29 cellular contexts compared by ENCODE assay signal in genomic region chr19:23095406-23095805, GRCh38. TPM values are rescaled to one million over a fixed set of nuclear protein-coding genes. Genes with fewer than 3 reads are reported as not detected.
"Had no signal": no experiment of that assay in that cellular context is flagged by ENCODE, and none has a peak within 500 bp of the region (broad histone marks: within the 10 kb centered on the region; RNA-seq: fewer than 3 reads in every experiment).

No MANE protein-coding gene starts in this region.

- H3K27me3 ChIP-seq: brain microvascular endothelial cell, esophagus muscularis mucosa had no signal

- ATAC-seq: activated CD4-positive, CD25-positive, alpha-beta regulatory T cell treated with anti-CD3 and anti-CD28 coated beads, Interleukin-2, amount 50 U/mL, for 24 hours; activated CD8-positive, alpha-beta T cell treated with anti-CD3 and anti-CD28 coated beads, Interleukin-2, amount 10 ng/mL, durations not matched to agents 7 days and 5 days; activated T-cell treated with anti-CD3 and anti-CD28 coated beads, Interleukin-2, amount 50 U/mL, for 72 hours; effector memory CD8-positive, alpha-beta T cell; T-helper 17 cell had no signal

- H3K4me1 ChIP-seq: esophagus muscularis mucosa had no signal

- DNase-seq: activated B cell treated with CpG ODN at 0.5 μM for 24 hours; activated CD4-positive, alpha-beta memory T cell treated with anti-CD3 and anti-CD28 coated beads for 36 hours; activated CD4-positive, alpha-beta T cell treated with anti-CD3 and anti-CD28 coated beads, Interleukin-2, amount 10 ng/mL, durations not matched to agents 24 days and 14 days; activated CD8-positive, alpha-beta memory T cell treated with anti-CD3 and anti-CD28 coated beads, Interleukin-2, amount 50 U/mL, for 48 hours; activated CD8-positive, alpha-beta T cell treated with anti-CD3 and anti-CD28 coated beads, Interleukin-2, amount 10 ng/mL, durations not matched to agents 7 days and 5 days; activated gamma-delta T cell treated with Interleukin-2 at 50 U/mL for 16 hours; activated naive CD4-positive, alpha-beta T cell treated with anti-CD3 and anti-CD28 coated beads, Interleukin-2, amount 50 U/mL, for 16 hours; activated naive CD4-positive, alpha-beta T cell treated with Interleukin-2 at 50 U/mL for 16 hours; activated T-cell treated with anti-CD3 and anti-CD28 coated beads for 4 hours; activated T-cell treated with anti-CD3 and anti-CD28 coated beads, Interleukin-2, amount 50 U/mL, for 24 hours; activated T-cell treated with anti-CD3 and anti-CD28 coated beads, Interleukin-2, amount 50 U/mL, for 72 hours; amniotic stem cell; anterior cingulate cortex; brain microvascular endothelial cell; cortex of kidney; dermis blood vessel endothelial cell; effector CD4-positive, alpha-beta T cell; effector memory CD8-positive, alpha-beta T cell; foreskin fibroblast; head of caudate nucleus; T-helper 1 cell; T-helper 17 cell; T1000; WERI-Rb-1 had no signal

- H3K36me3 ChIP-seq: esophagus muscularis mucosa had no signal

- H3K27me3 Mint-ChIP-seq: activated B cell treated with CpG ODN at 0.5 μM for 24 hours; activated CD4-positive, alpha-beta memory T cell treated with anti-CD3 and anti-CD28 coated beads for 36 hours; activated CD4-positive, alpha-beta T cell treated with anti-CD3 and anti-CD28 coated beads, Interleukin-2, amount 10 ng/mL, durations not matched to agents 24 days and 14 days; activated naive CD8-positive, alpha-beta T cell; activated T-cell treated with anti-CD3 and anti-CD28 coated beads, Interleukin-2, amount 50 U/mL, for 24 hours; central memory CD8-positive, alpha-beta T cell; effector memory CD8-positive, alpha-beta T cell; T-helper 17 cell had no signal

- H3K4me1 Mint-ChIP-seq: activated B cell treated with CpG ODN at 0.5 μM for 24 hours; activated CD4-positive, alpha-beta T cell treated with anti-CD3 and anti-CD28 coated beads, Interleukin-2, amount 10 ng/mL, durations not matched to agents 24 days and 14 days; central memory CD8-positive, alpha-beta T cell; T-helper 17 cell had no signal

- H3K36me3 Mint-ChIP-seq: activated naive CD8-positive, alpha-beta T cell had no signal

- H3K4me3 Mint-ChIP-seq: activated B cell treated with CpG ODN at 0.5 μM for 24 hours; activated CD4-positive, alpha-beta memory T cell treated with anti-CD3 and anti-CD28 coated beads for 36 hours; activated CD4-positive, alpha-beta T cell treated with anti-CD3 and anti-CD28 coated beads, Interleukin-2, amount 10 ng/mL, durations not matched to agents 24 days and 14 days; activated CD8-positive, alpha-beta T cell treated with anti-CD3 and anti-CD28 coated beads, Interleukin-2, amount 10 ng/mL, durations not matched to agents 7 days and 5 days; activated naive CD8-positive, alpha-beta T cell; activated T-cell treated with anti-CD3 and anti-CD28 coated beads, Interleukin-2, amount 50 U/mL, for 24 hours; activated T-cell treated with anti-CD3 and anti-CD28 coated beads, Interleukin-2, amount 50 U/mL, for 72 hours; central memory CD8-positive, alpha-beta T cell; effector memory CD8-positive, alpha-beta T cell; T-helper 17 cell; T-helper 2 cell treated with Interferon-gamma antibody and Interleukin-4, amounts not matched to agents 5 μg/mL and 100 μg/mL, for 36 hours had no signal

- H3K27ac Mint-ChIP-seq: activated B cell treated with CpG ODN at 0.5 μM for 24 hours; activated CD4-positive, alpha-beta memory T cell treated with anti-CD3 and anti-CD28 coated beads for 36 hours; activated CD4-positive, alpha-beta T cell treated with anti-CD3 and anti-CD28 coated beads, Interleukin-2, amount 10 ng/mL, durations not matched to agents 24 days and 14 days; activated CD8-positive, alpha-beta T cell treated with anti-CD3 and anti-CD28 coated beads, Interleukin-2, amount 10 ng/mL, durations not matched to agents 7 days and 5 days; activated naive CD8-positive, alpha-beta T cell; activated T-cell treated with anti-CD3 and anti-CD28 coated beads, Interleukin-2, amount 50 U/mL, for 24 hours; activated T-cell treated with anti-CD3 and anti-CD28 coated beads, Interleukin-2, amount 50 U/mL, for 72 hours; effector memory CD8-positive, alpha-beta T cell; T-helper 17 cell; T-helper 2 cell treated with Interferon-gamma antibody and Interleukin-4, amounts not matched to agents 5 μg/mL and 100 μg/mL, for 36 hours had no signal

- H3K27ac ChIP-seq: brain microvascular endothelial cell, esophagus muscularis mucosa, WERI-Rb-1 had no signal

- H3K4me3 ChIP-seq: esophagus muscularis mucosa had no signal

RNA-seq across cellular contexts. Expression of gene ZNF730, which starts 21.4 kb away (rescaled TPM):
- total RNA-seq: T-helper 17 cell had no signal
